ENCODE assay signal across 10 cellular contexts in genomic region chr18:79397288-79397829, GRCh38. TPM values are rescaled to one million over a fixed set of nuclear protein-coding genes. Genes with fewer than 3 reads are reported as not detected.
A peak's percentile ranks its signal among the peaks of the same experiment; 100 is the strongest.
DNase-seq lines count a peak whose midpoint lies in the region; ATAC-seq lines count a peak whose summit lies in the region.
"Had no signal": no experiment of that assay in that cellular context is flagged by ENCODE, and none has a peak within 500 bp of the region (broad histone marks: within the 10 kb centered on the region; RNA-seq: fewer than 3 reads in every experiment).

No MANE protein-coding gene starts in this region.

- DNase-seq in activated T-cell treated with anti-CD3 and anti-CD28 coated beads, Interleukin-2, amount 50 U/mL, for 1 hour: peak; percentile 20
- DNase-seq in activated T-cell treated with anti-CD3 and anti-CD28 coated beads, Interleukin-2, amount 50 U/mL, for 48 hours: no peak
- DNase-seq in activated CD4-positive, alpha-beta memory T cell treated with anti-CD3 and anti-CD28 coated beads, Interleukin-2, amount 10 ng/mL, durations not matched to agents 7 days and 5 days: no peak
- DNase-seq in stimulated activated naive CD8-positive, alpha-beta T cell treated with anti-CD3 and anti-CD28 coated beads, Interleukin-15, amount 100 ng/mL, for 72 hours: no peak
- DNase-seq: erythroblast, NCI-H69 had no signal

- H3K27ac Mint-ChIP-seq in activated CD4-positive, alpha-beta memory T cell treated with anti-CD3 and anti-CD28 coated beads, Interleukin-2, amount 10 ng/mL, durations not matched to agents 7 days and 5 days: peak overlapping the region; percentile 98
- peak overlapping the region in 1 of 2 donors; percentile 19 for H3K27ac Mint-ChIP-seq in stimulated activated naive CD8-positive, alpha-beta T cell treated with anti-CD3 and anti-CD28 coated beads, Interleukin-15, amount 100 ng/mL, for 72 hours

- CTCF ChIA-PET in activated CD4-positive, alpha-beta memory T cell treated with anti-CD3 and anti-CD28 coated beads, Interleukin-2, amount 10 ng/mL, durations not matched to agents 7 days and 5 days (lab: Charles Lee): interaction anchor here (1.2 to 2.8 kb wide), 5 partner anchors 8 to 247 kb away, joined by 3 to 15 read pairs (median 5); no protein-coding TSS in a partner anchor

- peaks cover 13% of the 10 kb centered on the region for H3K36me3 Mint-ChIP-seq in activated CD4-positive, alpha-beta memory T cell treated with anti-CD3 and anti-CD28 coated beads, Interleukin-2, amount 10 ng/mL, durations not matched to agents 7 days and 5 days (ENCODE audit: low read depth)

- peak overlapping the region; percentile 23 for H3K4me3 ChIP-seq in iPS-15b (ENCODE audit: low read depth, low read length)

- no peaks in the 10 kb centered on the region for H3K4me1 ChIP-seq in iPS-15b (ENCODE audit: control insufficient read depth, insufficient read depth, low read length)

- H3K4me1 Mint-ChIP-seq in activated CD4-positive, alpha-beta memory T cell treated with anti-CD3 and anti-CD28 coated beads, Interleukin-2, amount 10 ng/mL, durations not matched to agents 7 days and 5 days: peaks cover 33% of the 10 kb centered on the region
- peaks cover 52% of the 10 kb centered on the region for H3K4me1 Mint-ChIP-seq in stimulated activated naive CD8-positive, alpha-beta T cell treated with anti-CD3 and anti-CD28 coated beads, Interleukin-15, amount 100 ng/mL, for 72 hours

- no peaks in the 10 kb centered on the region for H3K9me3 Mint-ChIP-seq in activated CD4-positive, alpha-beta memory T cell treated with anti-CD3 and anti-CD28 coated beads, Interleukin-2, amount 10 ng/mL, durations not matched to agents 7 days and 5 days
- no peaks in the 10 kb centered on the region for H3K9me3 Mint-ChIP-seq in stimulated activated naive CD8-positive, alpha-beta T cell treated with anti-CD3 and anti-CD28 coated beads, Interleukin-15, amount 100 ng/mL, for 72 hours

- peaks cover 14% of the 10 kb centered on the region for H3K27me3 Mint-ChIP-seq in activated CD4-positive, alpha-beta memory T cell treated with anti-CD3 and anti-CD28 coated beads, Interleukin-2, amount 10 ng/mL, durations not matched to agents 7 days and 5 days
- peaks cover 7% of the 10 kb centered on the region for H3K27me3 Mint-ChIP-seq in stimulated activated naive CD8-positive, alpha-beta T cell treated with anti-CD3 and anti-CD28 coated beads, Interleukin-15, amount 100 ng/mL, for 72 hours

- H3K36me3 ChIP-seq in iPS-15b (ENCODE audit: control insufficient read depth, insufficient read depth, low read length): no peaks in the 10 kb centered on the region

- no peak overlapping the region for H3K9ac ChIP-seq in iPS-15b (ENCODE audit: low read depth, low read length)

- H3K27me3 ChIP-seq in iPS-15b (ENCODE audit: control insufficient read depth, insufficient read depth, low read length): peaks cover 50% of the 10 kb centered on the region

- POLR2A ChIA-PET in activated CD4-positive, alpha-beta memory T cell treated with anti-CD3 and anti-CD28 coated beads, Interleukin-2, amount 10 ng/mL, durations not matched to agents 7 days and 5 days (lab: Charles Lee): interaction anchor here (0.8 to 4.5 kb wide), 6 partner anchors 9 to 133 kb away, joined by 3 to 39 read pairs (median 5); no protein-coding TSS in a partner anchor

- no peak for ATAC-seq in stimulated activated naive CD8-positive, alpha-beta T cell treated with anti-CD3 and anti-CD28 coated beads, Interleukin-15, amount 100 ng/mL, for 72 hours
- ATAC-seq in HG02938 (IDR thresholded peaks at IDR 0.05; ENCODE audit: unreplicated experiment) (no peak), GM19463 (IDR thresholded peaks at IDR 0.05; ENCODE audit: unreplicated experiment) (no peak), HG03039 (IDR thresholded peaks at IDR 0.05; ENCODE audit: unreplicated experiment) (no peak)

- H3K9me3 ChIP-seq in iPS-15b (ENCODE audit: control insufficient read depth, insufficient read depth, low read length): no peaks in the 10 kb centered on the region

- peak overlapping the region; percentile 84 for H3K4me3 Mint-ChIP-seq in activated CD4-positive, alpha-beta memory T cell treated with anti-CD3 and anti-CD28 coated beads, Interleukin-2, amount 10 ng/mL, durations not matched to agents 7 days and 5 days
- H3K4me3 Mint-ChIP-seq in stimulated activated naive CD8-positive, alpha-beta T cell treated with anti-CD3 and anti-CD28 coated beads, Interleukin-15, amount 100 ng/mL, for 72 hours: peak overlapping the region; percentile 81 to 92

RNA-seq across cellular contexts. Expression of gene NFATC1, which starts 1.6 kb away (rescaled TPM):
- total RNA-seq in activated CD4-positive, alpha-beta memory T cell treated with anti-CD3 and anti-CD28 coated beads, Interleukin-2, amount 10 ng/mL, durations not matched to agents 7 days and 5 days: 10 to 100 TPM; 43.8 to 44.5 TPM
